In the genomic region with DNA sequence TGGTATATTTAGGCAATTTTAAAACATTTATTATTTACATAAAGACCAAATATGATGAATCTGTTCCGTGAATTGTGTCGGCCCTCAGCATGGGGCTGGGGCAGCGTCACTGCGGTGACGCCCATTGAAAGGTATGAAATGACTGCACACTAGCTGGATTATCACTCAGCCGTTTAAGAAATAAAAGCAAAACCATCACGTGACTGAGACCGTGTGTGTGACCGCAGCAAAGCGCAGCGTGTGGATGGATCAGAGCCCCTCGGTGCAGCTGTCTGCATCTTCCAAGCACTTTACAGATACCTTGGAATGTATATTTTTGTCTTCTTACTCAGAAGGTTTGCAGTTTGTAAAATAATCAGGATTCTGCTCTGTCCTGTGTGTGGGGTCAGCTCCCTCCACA, we compare ENCODE assay signal across 14 cellular contexts. TPM values are rescaled to one million over a fixed set of nuclear protein-coding genes. Genes with fewer than 3 reads are reported as not detected.
DNase-seq lines count a peak whose midpoint lies in the region; ATAC-seq, FAIRE-seq and TF ChIP-seq lines count a peak whose summit lies in the region.
"Had no signal": no experiment of that assay in that cellular context is flagged by ENCODE, and none has a peak within 500 bp of the region (broad histone marks: within the 10 kb centered on the region; RNA-seq: fewer than 3 reads in every experiment).

No MANE protein-coding gene starts in this region.

- no peak overlapping the region for H3K4me3 Mint-ChIP-seq in activated naive CD4-positive, alpha-beta T cell treated with anti-CD3 and anti-CD28 coated beads, Interleukin-2, amount 10 ng/mL, durations not matched to agents 7 days and 5 days
- H3K4me3 Mint-ChIP-seq in osteocyte (ENCODE audit: unreplicated experiment), result no peak overlapping the region
- H3K4me3 Mint-ChIP-seq: activated naive CD4-positive, alpha-beta T cell treated with anti-CD3 and anti-CD28 coated beads, Interleukin-2, amount 50 U/mL, for 24 hours had no signal

- H3K27me3 ChIP-seq in adrenal gland, result no peaks in the 10 kb centered on the region
- H3K27me3 ChIP-seq in right lobe of liver, result no peaks in the 10 kb centered on the region
- H3K27me3 ChIP-seq in upper lobe of right lung, result no peaks in the 10 kb centered on the region
- no peaks in the 10 kb centered on the region for H3K27me3 ChIP-seq in esophagus muscularis mucosa
- H3K27me3 ChIP-seq: colonic mucosa had no signal

- peaks cover 11 to 25% of the 10 kb centered on the region in 2 donors for H3K4me1 ChIP-seq in adrenal gland (replicated peaks in 1 of 2)
- H3K4me1 ChIP-seq in right lobe of liver, result no peaks in the 10 kb centered on the region
- peaks cover 30% of the 10 kb centered on the region for H3K4me1 ChIP-seq in upper lobe of right lung
- H3K4me1 ChIP-seq in esophagus muscularis mucosa, result peaks cover 5 to 13% (median 9%) of the 10 kb centered on the region in 4 donors
- H3K4me1 ChIP-seq: colonic mucosa had no signal

- no peaks in the 10 kb centered on the region for H3K9me3 ChIP-seq in adrenal gland (replicated peaks in 1 of 3)
- no peaks in the 10 kb centered on the region for H3K9me3 ChIP-seq in right lobe of liver
- H3K9me3 ChIP-seq in upper lobe of right lung, result no peaks in the 10 kb centered on the region
- no peaks in the 10 kb centered on the region for H3K9me3 ChIP-seq in esophagus muscularis mucosa
- H3K9me3 ChIP-seq: colonic mucosa had no signal

- 83 to 86% (median 83%) methylated on average over 12 of the region's 12 CpGs for WGBS in adrenal gland, 4 donors
- WGBS in right lobe of liver (ENCODE audit: insufficient coverage, low coverage, low lambda C conversion rate, missing lambda C conversion rate), result 77% methylated on average over 7 of the region's 12 CpGs
- WGBS in esophagus muscularis mucosa, result 82% methylated on average over 12 of the region's 12 CpGs

- H3K27me3 Mint-ChIP-seq in activated naive CD4-positive, alpha-beta T cell treated with anti-CD3 and anti-CD28 coated beads, Interleukin-2, amount 10 ng/mL, durations not matched to agents 7 days and 5 days, result no peaks in the 10 kb centered on the region
- H3K27me3 Mint-ChIP-seq in osteocyte (ENCODE audit: unreplicated experiment), result no peaks in the 10 kb centered on the region
- H3K27me3 Mint-ChIP-seq: activated naive CD4-positive, alpha-beta T cell treated with anti-CD3 and anti-CD28 coated beads, Interleukin-2, amount 50 U/mL, for 24 hours had no signal

- no peak for TF ChIP-seq CTCF in adrenal gland (IDR thresholded peaks at IDR 0.05)
- no peak for TF ChIP-seq CTCF in right lobe of liver (IDR thresholded peaks at IDR 0.05)
- TF ChIP-seq CTCF in upper lobe of right lung (IDR thresholded peaks at IDR 0.05), result no peak
- no peak for TF ChIP-seq CTCF in esophagus muscularis mucosa (IDR thresholded peaks at IDR 0.05)
- no peak for TF ChIP-seq CTCF in osteocyte (IDR thresholded peaks at IDR 0.05)

- no peak for DNase-seq in activated naive CD4-positive, alpha-beta T cell treated with anti-CD3 and anti-CD28 coated beads, Interleukin-2, amount 10 ng/mL, durations not matched to agents 7 days and 5 days
- DNase-seq in activated naive CD4-positive, alpha-beta T cell treated with anti-CD3 and anti-CD28 coated beads, Interleukin-2, amount 50 U/mL, for 72 hours (ENCODE audit: low spot score in 2 of 2), result no peak
- DNase-seq in adrenal gland (no peak), right lobe of liver (no peak), upper lobe of right lung (no peak), esophagus muscularis mucosa (ENCODE audit: extremely low spot score) (no peak), HTR-8/SVneo (ENCODE audit: insufficient read length, low spot score) (no peak), osteocyte (ENCODE audit: extremely low spot score, unreplicated experiment) (no peak)
- DNase-seq: activated CD4-positive, alpha-beta T cell treated with anti-CD3 and anti-CD28 coated beads, Interleukin-2, amount 50 U/mL, for 1 hour; colonic mucosa; NCI-H187; NCI-H526 treated with DMSO at 0.1 percent for 48 hours; nucleus accumbens had no signal

- intact Hi-C loops in adrenal gland (cut with DNase I) (no loop called here), right lobe of liver (cut with DNase I) (no loop called here), upper lobe of right lung (cut with DNase I) (no loop called here), esophagus muscularis mucosa (cut with DNase I) (no loop called here)

- peak overlapping the region; percentile 84 for H3K27ac Mint-ChIP-seq in activated naive CD4-positive, alpha-beta T cell treated with anti-CD3 and anti-CD28 coated beads, Interleukin-2, amount 10 ng/mL, durations not matched to agents 7 days and 5 days
- H3K27ac Mint-ChIP-seq in activated naive CD4-positive, alpha-beta T cell treated with anti-CD3 and anti-CD28 coated beads, Interleukin-2, amount 50 U/mL, for 72 hours, result peak overlapping the region in 1 of 2 donors; percentile 79
- no peak overlapping the region for H3K27ac Mint-ChIP-seq in osteocyte (ENCODE audit: unreplicated experiment)

- no peak for ATAC-seq in activated naive CD4-positive, alpha-beta T cell treated with anti-CD3 and anti-CD28 coated beads, Interleukin-2, amount 50 U/mL, for 72 hours
- ATAC-seq in right lobe of liver, result no peak
- ATAC-seq in upper lobe of right lung, result no peak

- CTCF ChIA-PET in activated naive CD4-positive, alpha-beta T cell treated with anti-CD3 and anti-CD28 coated beads, Interleukin-2, amount 10 ng/mL, durations not matched to agents 7 days and 5 days (lab: Charles Lee), result no interaction called here

- peaks cover 0 to 36% of the 10 kb centered on the region in 2 donors for H3K36me3 ChIP-seq in adrenal gland (replicated peaks in 1 of 2)
- H3K36me3 ChIP-seq in right lobe of liver, result peaks cover 4 to 48% (median 14%) of the 10 kb centered on the region in 4 donors
- peaks cover 49% of the 10 kb centered on the region for H3K36me3 ChIP-seq in upper lobe of right lung
- H3K36me3 ChIP-seq in esophagus muscularis mucosa, result peaks cover 16 to 85% (median 69%) of the 10 kb centered on the region in 4 donors

- TF ChIP-seq POLR2A in adrenal gland (IDR thresholded peaks at IDR 0.05), result no peak
- TF ChIP-seq POLR2A in right lobe of liver (IDR thresholded peaks at IDR 0.05), result no peak
- TF ChIP-seq POLR2A in esophagus muscularis mucosa (IDR thresholded peaks at IDR 0.05; ENCODE audit: low read depth), result no peak

- H3K36me3 Mint-ChIP-seq in activated naive CD4-positive, alpha-beta T cell treated with anti-CD3 and anti-CD28 coated beads, Interleukin-2, amount 10 ng/mL, durations not matched to agents 7 days and 5 days, result peaks cover 50% of the 10 kb centered on the region
- peaks cover 0 to 40% of the 10 kb centered on the region in 2 donors for H3K36me3 Mint-ChIP-seq in activated naive CD4-positive, alpha-beta T cell treated with anti-CD3 and anti-CD28 coated beads, Interleukin-2, amount 50 U/mL, for 72 hours
- peaks cover 42% of the 10 kb centered on the region for H3K36me3 Mint-ChIP-seq in osteocyte (ENCODE audit: unreplicated experiment)

- TF ChIP-seq EP300 in esophagus muscularis mucosa (IDR thresholded peaks at IDR 0.05), result no peak

- H3K27ac ChIP-seq in adrenal gland, result peak overlapping the region in 3 of 5 donors; percentile 2 to 70 (median 65)
- peak overlapping the region in 2 of 3 donors; percentile 18 to 41 for H3K27ac ChIP-seq in right lobe of liver
- peak overlapping the region; percentile 52 for H3K27ac ChIP-seq in upper lobe of right lung
- no peak overlapping the region for H3K27ac ChIP-seq in esophagus muscularis mucosa (replicated peaks in 1 of 4)

- H3K4me3 ChIP-seq in adrenal gland (no peak overlapping the region), right lobe of liver (no peak overlapping the region), upper lobe of right lung (no peak overlapping the region), esophagus muscularis mucosa (no peak overlapping the region)
- H3K4me3 ChIP-seq: colonic mucosa had no signal

- H3K4me1 Mint-ChIP-seq in activated naive CD4-positive, alpha-beta T cell treated with anti-CD3 and anti-CD28 coated beads, Interleukin-2, amount 10 ng/mL, durations not matched to agents 7 days and 5 days, result peaks cover 12% of the 10 kb centered on the region
- peaks cover 2% of the 10 kb centered on the region for H3K4me1 Mint-ChIP-seq in osteocyte (ENCODE audit: unreplicated experiment)
- H3K4me1 Mint-ChIP-seq: activated naive CD4-positive, alpha-beta T cell treated with anti-CD3 and anti-CD28 coated beads, Interleukin-2, amount 50 U/mL, for 24 hours had no signal

- H3K9me3 Mint-ChIP-seq in activated naive CD4-positive, alpha-beta T cell treated with anti-CD3 and anti-CD28 coated beads, Interleukin-2, amount 10 ng/mL, durations not matched to agents 7 days and 5 days, result no peaks in the 10 kb centered on the region
- H3K9me3 Mint-ChIP-seq in activated naive CD4-positive, alpha-beta T cell treated with anti-CD3 and anti-CD28 coated beads, Interleukin-2, amount 50 U/mL, for 72 hours, result no peaks in the 10 kb centered on the region
- H3K9me3 Mint-ChIP-seq in osteocyte (ENCODE audit: unreplicated experiment), result no peaks in the 10 kb centered on the region
- H3K9me3 Mint-ChIP-seq: activated naive CD4-positive, alpha-beta T cell treated with anti-CD3 and anti-CD28 coated beads, Interleukin-2, amount 50 U/mL, for 24 hours had no signal

- FAIRE-seq in HTR-8/SVneo (lab: Jason Lieb, UNC), result no peak

RNA-seq across cellular contexts. Expression of gene WDR45B, which starts 45.3 kb away (rescaled TPM):
- total RNA-seq in activated naive CD4-positive, alpha-beta T cell treated with anti-CD3 and anti-CD28 coated beads, Interleukin-2, amount 50 U/mL, for 72 hours, result 10 to 100 TPM; 33.9 to 89.9 TPM
- total RNA-seq in adrenal gland (100 to 1,000 TPM in 1 of 8 donors, 10 to 100 TPM in 7; 57.9 to 102 (median 74.6) TPM), right lobe of liver (10 to 100 TPM; 27.7 to 40.7 (median 31.6) TPM), upper lobe of right lung (65.1 TPM), esophagus muscularis mucosa (10 to 100 TPM; 57.3 to 81.4 (median 74.4) TPM), osteocyte (75.6 and 78.5 TPM in 2 replicates)
- polyA plus RNA-seq in adrenal gland, result 10 to 100 TPM; 48.6 to 75.1 (median 71.4) TPM

Comparison
In these comparisons a context has a peak if more than half of its experiments do, and no peak if none do; other contexts are left out.
1. H3K27ac ChIP-seq: peak in adrenal gland (3 of 5), right lobe of liver (2 of 3) and upper lobe of right lung (single experiment); none in esophagus muscularis mucosa (0 of 4).